Comparison of ENCODE assay signal across 19 cellular contexts in genomic region chr13:30021611-30022010, GRCh38.
"Had no signal": no experiment of that assay in that cellular context is flagged by ENCODE, and none has a peak within 500 bp of the region (broad histone marks: within the 10 kb centered on the region; RNA-seq: fewer than 3 reads in every experiment).

No MANE protein-coding gene starts in this region.

- DNase-seq: activated CD4-positive, alpha-beta T cell treated with anti-CD3 and anti-CD28 coated beads for 1 hour; activated CD4-positive, alpha-beta T cell treated with anti-CD3 and anti-CD28 coated beads, Interleukin-2, amount 50 U/mL, for 48 hours; activated naive CD4-positive, alpha-beta T cell treated with anti-CD3 and anti-CD28 coated beads, Interleukin-2, amount 10 ng/mL, durations not matched to agents 7 days and 5 days; dermis blood vessel endothelial cell; effector memory CD8-positive, alpha-beta T cell; kidney; left ventricle myocardium inferior; mucosa of descending colon; naive thymus-derived CD4-positive, alpha-beta T cell; posterior cingulate gyrus; stimulated activated CD4-positive, alpha-beta T cell treated with anti-CD3 and anti-CD28 coated beads, Interleukin-4, amount 100 ng/mL, for 24 hours; stimulated activated naive CD4-positive, alpha-beta T cell treated with Interleukin-2 at 50 U/mL for 16 hours; substantia nigra; transverse colon had no signal

- H3K27ac Mint-ChIP-seq: activated naive CD4-positive, alpha-beta T cell treated with anti-CD3 and anti-CD28 coated beads, Interleukin-2, amount 10 ng/mL, durations not matched to agents 7 days and 5 days; effector memory CD8-positive, alpha-beta T cell; naive thymus-derived CD4-positive, alpha-beta T cell had no signal

- H3K4me3 ChIP-seq: ascending aorta, breast epithelium, hepatocyte, left ventricle myocardium inferior, mucosa of descending colon, right atrium auricular region, skin epidermis, transverse colon had no signal

- ATAC-seq: effector memory CD8-positive, alpha-beta T cell; mucosa of descending colon; naive thymus-derived CD4-positive, alpha-beta T cell had no signal

- H3K4me1 Mint-ChIP-seq: activated naive CD4-positive, alpha-beta T cell treated with anti-CD3 and anti-CD28 coated beads, Interleukin-2, amount 10 ng/mL, durations not matched to agents 7 days and 5 days had no signal

- H3K9me3 ChIP-seq: ascending aorta, breast epithelium, left ventricle myocardium inferior, mucosa of descending colon, right atrium auricular region, transverse colon had no signal

- H3K27ac ChIP-seq: ascending aorta, breast epithelium, hepatocyte, left ventricle myocardium inferior, right atrium auricular region, skin epidermis, transverse colon had no signal

- H3K4me3 Mint-ChIP-seq: activated naive CD4-positive, alpha-beta T cell treated with anti-CD3 and anti-CD28 coated beads, Interleukin-2, amount 10 ng/mL, durations not matched to agents 7 days and 5 days; effector memory CD8-positive, alpha-beta T cell; naive thymus-derived CD4-positive, alpha-beta T cell had no signal

- H3K9me3 Mint-ChIP-seq: activated naive CD4-positive, alpha-beta T cell treated with anti-CD3 and anti-CD28 coated beads, Interleukin-2, amount 10 ng/mL, durations not matched to agents 7 days and 5 days; effector memory CD8-positive, alpha-beta T cell; naive thymus-derived CD4-positive, alpha-beta T cell had no signal

- H3K36me3 Mint-ChIP-seq: activated naive CD4-positive, alpha-beta T cell treated with anti-CD3 and anti-CD28 coated beads, Interleukin-2, amount 10 ng/mL, durations not matched to agents 7 days and 5 days; naive thymus-derived CD4-positive, alpha-beta T cell had no signal

- H3K27me3 ChIP-seq: ascending aorta, breast epithelium, hepatocyte, right atrium auricular region, transverse colon had no signal
